In the genomic region with DNA sequence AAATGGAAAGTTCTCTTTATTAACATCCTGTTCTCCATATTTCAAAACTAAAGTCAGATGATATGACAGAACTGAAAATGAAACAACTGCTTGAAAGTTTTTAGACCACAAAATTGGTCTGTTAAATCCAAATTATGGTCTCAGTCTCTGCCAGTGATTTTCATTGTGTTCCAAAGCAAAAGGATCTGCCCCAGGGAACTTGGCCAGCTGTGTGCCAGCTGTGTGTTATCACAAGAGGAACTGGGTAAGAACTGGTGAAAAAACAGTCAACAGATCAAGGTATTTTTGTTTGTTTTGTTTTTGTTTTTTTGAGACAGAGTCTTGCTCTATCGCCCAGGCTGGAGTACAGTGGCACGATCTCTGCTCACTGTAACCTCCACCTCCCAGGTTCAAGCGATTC, we compare ENCODE assay signal across 12 cellular contexts.
DNase-seq lines count a peak whose midpoint lies in the region; ATAC-seq and TF ChIP-seq lines count a peak whose summit lies in the region.
"Had no signal": no experiment of that assay in that cellular context is flagged by ENCODE, and none has a peak within 500 bp of the region (broad histone marks: within the 10 kb centered on the region; RNA-seq: fewer than 3 reads in every experiment).

No MANE protein-coding gene starts in this region.

- TF ChIP-seq CTCF in GM10248 (IDR thresholded peaks at IDR 0.05; ENCODE audit: control extremely low read depth, extremely low read depth, low read depth, missing control alignments) (no peak), type B pancreatic cell (conservative IDR thresholded peaks at IDR 0.05) (no peak)

- H3K4me1 Mint-ChIP-seq in type B pancreatic cell (ENCODE audit: unreplicated experiment) = no peaks in the 10 kb centered on the region
- no peaks in the 10 kb centered on the region for H3K4me1 Mint-ChIP-seq in activated CD4-positive, alpha-beta memory T cell treated with anti-CD3 and anti-CD28 coated beads for 36 hours (ENCODE audit: low read depth)

- H3K27me3 Mint-ChIP-seq in type B pancreatic cell = no peaks in the 10 kb centered on the region
- H3K27me3 Mint-ChIP-seq in activated CD4-positive, alpha-beta memory T cell treated with anti-CD3 and anti-CD28 coated beads for 36 hours = no peaks in the 10 kb centered on the region

- DNase-seq in GM10248 (ENCODE audit: extremely low spot score) (peak; percentile 18), NCI-H69 (lab: John Stamatoyannopoulos, UW) (no peak), type B pancreatic cell (ENCODE audit: extremely low spot score, unreplicated experiment) (no peak), NOMO-1 treated with DMSO at 0.1 percent for 48 hours (lab: John Stamatoyannopoulos, UW; ENCODE audit: unreplicated experiment) (no peak)
- DNase-seq in activated CD4-positive, alpha-beta memory T cell treated with anti-CD3 and anti-CD28 coated beads for 36 hours = no peak
- DNase-seq: activated T-cell treated with anti-CD3 and anti-CD28 coated beads, Interleukin-2, amount 50 U/mL, for 48 hours; caudate nucleus; NCI-H2029; transverse colon had no signal

- peak; percentile 57 for ATAC-seq in GM19351 (IDR thresholded peaks at IDR 0.05; ENCODE audit: unreplicated experiment)
- peak; percentile 57 for ATAC-seq in HG02870 (IDR thresholded peaks at IDR 0.05; ENCODE audit: unreplicated experiment)
- peak; percentile 41 for ATAC-seq in HG03565 (IDR thresholded peaks at IDR 0.05; ENCODE audit: unreplicated experiment)

- POLR2A ChIA-PET in GM10248 (lab: Yijun Ruan, JAX) = no interaction called here
- POLR2A ChIA-PET in activated CD4-positive, alpha-beta memory T cell treated with anti-CD3 and anti-CD28 coated beads for 36 hours (lab: Charles Lee) = no interaction called here

- no peaks in the 10 kb centered on the region for H3K9me3 Mint-ChIP-seq in type B pancreatic cell
- H3K9me3 Mint-ChIP-seq in activated CD4-positive, alpha-beta memory T cell treated with anti-CD3 and anti-CD28 coated beads for 36 hours = no peaks in the 10 kb centered on the region

- no peaks in the 10 kb centered on the region for H3K36me3 Mint-ChIP-seq in type B pancreatic cell
- no peaks in the 10 kb centered on the region for H3K36me3 Mint-ChIP-seq in activated CD4-positive, alpha-beta memory T cell treated with anti-CD3 and anti-CD28 coated beads for 36 hours

- CTCF ChIA-PET in GM10248 (lab: Yijun Ruan, JAX) = interaction anchor here (1.9 kb wide), 1 partner anchor 15 kb away, joined by 4 read pairs; no protein-coding TSS in a partner anchor
- CTCF ChIA-PET in activated CD4-positive, alpha-beta memory T cell treated with anti-CD3 and anti-CD28 coated beads for 36 hours (lab: Charles Lee) = no interaction called here

- H3K4me3 Mint-ChIP-seq in type B pancreatic cell = no peak overlapping the region
- H3K4me3 Mint-ChIP-seq in activated CD4-positive, alpha-beta memory T cell treated with anti-CD3 and anti-CD28 coated beads for 36 hours = no peak overlapping the region

- no peak overlapping the region for H3K27ac Mint-ChIP-seq in type B pancreatic cell
- no peak overlapping the region for H3K27ac Mint-ChIP-seq in activated CD4-positive, alpha-beta memory T cell treated with anti-CD3 and anti-CD28 coated beads for 36 hours

- intact Hi-C loops in activated CD4-positive, alpha-beta memory T cell treated with anti-CD3 and anti-CD28 coated beads for 36 hours (cut with micrococcal nuclease) = no loop called here
